Comparison of ENCODE assay signal across 8 cellular contexts in genomic region chr7:30727061-30727945, GRCh38. TPM values are rescaled to one million over a fixed set of nuclear protein-coding genes. Genes with fewer than 3 reads are reported as not detected.
DNase-seq lines count a peak whose midpoint lies in the region; ATAC-seq and TF ChIP-seq lines count a peak whose summit lies in the region.

No MANE protein-coding gene starts in this region.

- H3K9me3 ChIP-seq in adrenal gland (replicated peaks in 1 of 3) = no peaks in the 10 kb centered on the region

- H3K4me1 ChIP-seq in adrenal gland (replicated peaks in 1 of 2) = no peaks in the 10 kb centered on the region

- H3K36me3 ChIP-seq in adrenal gland (replicated peaks in 1 of 2) = no peaks in the 10 kb centered on the region

- no peak overlapping the region for H3K4me3 ChIP-seq in adrenal gland

- TF ChIP-seq CTCF in natural killer cell (IDR thresholded peaks at IDR 0.05) = no peak
- no peak for TF ChIP-seq CTCF in adrenal gland (IDR thresholded peaks at IDR 0.05)

- H3K27me3 Mint-ChIP-seq in natural killer cell (ENCODE audit: low read depth in 2 of 2) = no peaks in the 10 kb centered on the region

- WGBS in adrenal gland, 4 donors = 60 to 70% (median 62%) methylated on average over 5 to 8 of the region's 8 CpGs

- no peaks in the 10 kb centered on the region for H3K27me3 ChIP-seq in adrenal gland

- peak overlapping the region; percentile 84 for H3K4me3 Mint-ChIP-seq in natural killer cell

- peak; percentile 29 for DNase-seq in M059J (ENCODE audit: low read depth)
- DNase-seq in activated T-cell treated with anti-CD3 and anti-CD28 coated beads, Interleukin-2, amount 50 U/mL, for 1 hour = peak; percentile 36
- DNase-seq in natural killer cell = peak; percentile 33
- no peak for DNase-seq in RKO (ENCODE audit: low spot score)
- DNase-seq in adrenal gland = no peak
- DNase-seq in foreskin melanocyte = no peak
- no peak for DNase-seq in putamen (ENCODE audit: low spot score)

- intact Hi-C loops in natural killer cell (cut with micrococcal nuclease) (loop anchor here (2.0 kb wide), 1 partner anchor 13 kb away; no protein-coding TSS in a partner anchor), adrenal gland (cut with DNase I) (no loop called here)

- peaks cover 52 to 57% of the 10 kb centered on the region in 2 donors for H3K4me1 Mint-ChIP-seq in natural killer cell

- no peaks in the 10 kb centered on the region for H3K36me3 Mint-ChIP-seq in natural killer cell

- ATAC-seq in GM18867 (IDR thresholded peaks at IDR 0.05; ENCODE audit: unreplicated experiment) (peak; percentile 72), natural killer cell (peak; percentile 88 to 90 (median 89))

- TF ChIP-seq POLR2A in adrenal gland (IDR thresholded peaks at IDR 0.05) = no peak

- H3K27ac Mint-ChIP-seq in natural killer cell = peak overlapping the region; percentile 83 to 88

- no peaks in the 10 kb centered on the region for H3K9me3 Mint-ChIP-seq in natural killer cell

- H3K27ac ChIP-seq in adrenal gland = no peak overlapping the region

RNA-seq across cellular contexts. Expression of gene INMT, which starts 24.6 kb away (rescaled TPM):
- total RNA-seq in M059J (2014; rRNA removed; shearing (Covaris generic)) = 0.22 TPM in 1 of 2 replicates, not detected in the other
- total RNA-seq in natural killer cell (1 to 10 TPM in 1 of 3 donors, under 1 TPM in 1, not detected in 1; 0.56 to 1.0 TPM), adrenal gland (100 to 1,000 TPM; 113 to 392 (median 168) TPM)
- 100 to 1,000 TPM in 1 of 3 donors, 10 to 100 TPM in 2; 37.2 to 174 (median 68.6) TPM for polyA plus RNA-seq in adrenal gland

RNA-seq across cellular contexts. Expression of gene MINDY4, which starts 43.9 kb away (rescaled TPM):
- total RNA-seq in M059J (2014; rRNA removed; shearing (Covaris generic)) = 1.8 and 3.3 TPM in 2 replicates
- total RNA-seq in natural killer cell (1 to 10 TPM; 1.1 to 1.7 (median 1.1) TPM), adrenal gland (10 to 100 TPM in 3 of 8 donors, 1 to 10 TPM in 5; 4.8 to 19.9 (median 7.5) TPM)
- 1 to 10 TPM; 5.7 to 7.3 (median 6.8) TPM for polyA plus RNA-seq in adrenal gland

RNA-seq across cellular contexts. Expression of gene CRHR2, which starts 45.0 kb away (rescaled TPM):
- not detected in 2 replicates for total RNA-seq in M059J (2014; rRNA removed; shearing (Covaris generic))
- total RNA-seq in natural killer cell = not detected
- total RNA-seq in adrenal gland = under 1 TPM in 1 of 8 donors, not detected in 7; under 0.01 TPM
- polyA plus RNA-seq in adrenal gland = under 1 TPM in 1 of 3 donors, not detected in 2; 0.03 TPM

Comparison
In these comparisons a context has a peak if more than half of its experiments do, and no peak if none do; other contexts are left out.
1. DNase-seq: peak in M059J (single experiment), activated T-cell treated with anti-CD3 and anti-CD28 coated beads, Interleukin-2, amount 50 U/mL, for 1 hour (single experiment) and natural killer cell (single experiment); none in RKO (single experiment), adrenal gland (0 of 7), foreskin melanocyte (single experiment) and putamen (single experiment).
2. RNA of gene INMT, which starts 24.6 kb away (total RNA-seq): 113 to 392 TPM in adrenal gland; 0.56 to 1.0 TPM in natural killer cell and 0.22 TPM in M059J; every median in the first group is over 10 times any median in the second.